9 cellular contexts compared by ENCODE assay signal in the genomic region with DNA sequence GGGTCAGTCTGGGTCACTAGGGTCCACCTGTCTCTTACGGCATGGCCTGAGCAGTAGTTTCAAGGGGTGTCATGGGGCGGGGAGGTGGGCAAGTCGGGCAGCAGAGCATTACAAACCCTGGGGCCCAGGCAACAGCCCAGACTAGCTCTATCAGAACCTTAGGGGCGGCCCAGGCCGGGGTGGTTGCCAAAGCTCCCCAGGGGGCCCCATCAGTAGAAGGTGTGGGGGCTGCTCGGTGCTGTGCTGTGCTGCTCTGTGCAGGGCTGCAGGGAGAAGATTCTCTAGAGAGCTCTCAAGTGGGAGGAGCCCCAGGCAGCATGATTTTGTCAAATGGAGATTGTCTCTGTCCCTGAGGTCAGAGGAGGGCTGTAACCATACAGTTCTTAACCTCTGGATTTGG. TPM values are rescaled to one million over a fixed set of nuclear protein-coding genes. Genes with fewer than 3 reads are reported as not detected.
DNase-seq lines count a peak whose midpoint lies in the region; ATAC-seq and TF ChIP-seq lines count a peak whose summit lies in the region.
"Had no signal": no experiment of that assay in that cellular context is flagged by ENCODE, and none has a peak within 500 bp of the region (broad histone marks: within the 10 kb centered on the region; RNA-seq: fewer than 3 reads in every experiment).

No MANE protein-coding gene starts in this region.

- H2BK20ac ChIP-seq in IMR-90 (ENCODE audit: low read depth, low read length) = no peak overlapping the region

- no peak overlapping the region for H3K23ac ChIP-seq in IMR-90 (ENCODE audit: low read depth, low read length)

- WGBS in IMR-90 (ENCODE audit: extremely low coverage in 2 of 2, insufficient read length in 1 of 2), 2 experiments = 36% methylated on average over 5 of the region's 6 CpGs; no CpG with 5 or more reads in 1 of the 2 experiments

- H3K9ac ChIP-seq in IMR-90 (ENCODE audit: low read depth, low read length) (no peak overlapping the region; the same call in 1 of the 2 replicates), colonic mucosa (ENCODE audit: low read depth in 2 of 2, low read length in 2 of 2) (no peak overlapping the region)

- H3K9me1 ChIP-seq in IMR-90 (ENCODE audit: insufficient read depth, low read length) = peaks cover 3% of the 10 kb centered on the region; the same call in 1 of the 2 replicates

- 0 out of 2 replicates have a peak overlapping the region, but pooled peaks have one; percentile 15 for H2AK5ac ChIP-seq in IMR-90 (ENCODE audit: low read depth, low read length)

- H4K20me1 ChIP-seq in IMR-90 (ENCODE audit: insufficient read depth, low read length) = no peaks in the 10 kb centered on the region

- dilution Hi-C loops in IMR-90 (cut with HindIII; ENCODE audit: low sequenced_read_pairs, unreplicated experiment) = no loop called here

- peak overlapping the region; percentile 87 for H4K5ac ChIP-seq in IMR-90 (ENCODE audit: low read depth, low read length)

- no TSS peak for BruUV-seq in IMR-90 (replicated peaks; lab: Mats Ljungman, UMichigan)

- peak; percentile 47 for ATAC-seq in GM18502 (IDR thresholded peaks at IDR 0.05; ENCODE audit: poor library complexity, unreplicated experiment)
- peak; percentile 37 for ATAC-seq in GM21447 (IDR thresholded peaks at IDR 0.05; ENCODE audit: unreplicated experiment)
- ATAC-seq in IMR-90 (ENCODE audit: low read depth) = peak; percentile 30

- H3K27me3 ChIP-seq in IMR-90 (ENCODE audit: control insufficient read depth, insufficient read depth, low read length) (no peaks in the 10 kb centered on the region), colonic mucosa (no peaks in the 10 kb centered on the region), H7 (ENCODE audit: control insufficient read depth, insufficient read depth, low read length) (no peaks in the 10 kb centered on the region)
- no peaks in the 10 kb centered on the region for H3K27me3 ChIP-seq in effector memory CD4-positive, alpha-beta T cell (replicated peaks; ENCODE audit: control insufficient read depth, insufficient read depth, low read length, poor library complexity, severe bottlenecking)

- H3K36me3 ChIP-seq in IMR-90 (ENCODE audit: control insufficient read depth, insufficient read depth, low read length) (no peaks in the 10 kb centered on the region), colonic mucosa (no peaks in the 10 kb centered on the region), H7 (replicated peaks; ENCODE audit: control insufficient read depth, insufficient read depth, low read length) (no peaks in the 10 kb centered on the region)
- H3K36me3 ChIP-seq in effector memory CD4-positive, alpha-beta T cell (ENCODE audit: control insufficient read depth, insufficient read depth, low read length) = no peaks in the 10 kb centered on the region

- CTCF ChIA-PET in IMR-90 (lab: Yijun Ruan, JAX) = interaction anchor here (0.9 to 3.2 kb wide), 2 partner anchors 192 to 222 kb away, joined by 3 to 15 read pairs; no protein-coding TSS in a partner anchor

- DNase-seq in IMR-90 (no peak), colonic mucosa (no peak), NCI-H82 treated with DMSO at 0.1 percent for 48 hours (lab: John Stamatoyannopoulos, UW; ENCODE audit: unreplicated experiment) (no peak), H7 (no peak), progenitor cell of endocrine pancreas (ENCODE audit: low spot score, unreplicated experiment) (no peak)
- no peak for DNase-seq in effector memory CD4-positive, alpha-beta T cell

- H3K79me1 ChIP-seq in IMR-90 (ENCODE audit: low read depth in 1 of 2, low read length in 2 of 2) = no peaks in the 10 kb centered on the region

- POLR2A ChIA-PET in IMR-90 (lab: Charles Lee; ENCODE audit: unreplicated experiment) = no interaction called here

- peak overlapping the region; percentile 66; the same call in 1 of the 2 replicates for H3K18ac ChIP-seq in IMR-90 (ENCODE audit: low read depth, low read length)

- H4K8ac ChIP-seq in IMR-90 (ENCODE audit: low read depth in 2 of 2, low read length in 2 of 2) = peak overlapping the region in 1 of 2 experiments; percentile 67; a peak in 2 of 4 replicates

- no peak overlapping the region for H3K27ac Mint-ChIP-seq in progenitor cell of endocrine pancreas

- in situ Hi-C loops in IMR-90 (cut with MboI; ENCODE audit: low sequenced_read_pairs) = no loop called here

- H3K27me3 Mint-ChIP-seq in progenitor cell of endocrine pancreas = peaks cover 10% of the 10 kb centered on the region

- no peak overlapping the region for H3K4me2 ChIP-seq in IMR-90 (ENCODE audit: low read depth, low read length)

- TF ChIP-seq RAD21 in IMR-90 (IDR thresholded peaks at IDR 0.05; ENCODE audit: low read length) = no peak

- H3K36me3 Mint-ChIP-seq in progenitor cell of endocrine pancreas (ENCODE audit: insufficient read depth) = no peaks in the 10 kb centered on the region

- no peak overlapping the region for H3K4me3 Mint-ChIP-seq in progenitor cell of endocrine pancreas (ENCODE audit: low read depth)

- peaks cover 27% of the 10 kb centered on the region for H3K4me1 ChIP-seq in IMR-90 (ENCODE audit: control insufficient read depth, insufficient read depth, low read length)
- peaks cover 49% of the 10 kb centered on the region for H3K4me1 ChIP-seq in effector memory CD4-positive, alpha-beta T cell (ENCODE audit: control insufficient read depth, insufficient read depth, low read length, poor library complexity, severe bottlenecking)
- H3K4me1 ChIP-seq in colonic mucosa = no peaks in the 10 kb centered on the region

- no peak overlapping the region for H3K4ac ChIP-seq in IMR-90 (ENCODE audit: low read depth, low read length)

- intact Hi-C loops in IMR-90 (cut with micrococcal nuclease) (no loop called here), colonic mucosa (cut with DNase I) (loop anchor here (10.0 kb wide), 1 partner anchor 377 kb away; no protein-coding TSS in a partner anchor)

- H2BK120ac ChIP-seq in IMR-90 (ENCODE audit: low read depth, low read length) = peak overlapping the region; percentile 47; the same call in 1 of the 2 replicates

- H3K9me3 ChIP-seq in IMR-90 (ENCODE audit: control insufficient read depth, insufficient read depth, low read length) = no peaks in the 10 kb centered on the region
- no peaks in the 10 kb centered on the region for H3K9me3 ChIP-seq in effector memory CD4-positive, alpha-beta T cell (ENCODE audit: control insufficient read depth, low read length)
- H3K9me3 ChIP-seq in colonic mucosa = no peaks in the 10 kb centered on the region

- H2AFZ ChIP-seq in IMR-90 (replicated peaks; ENCODE audit: low read length, poor library complexity) = peak overlapping the region; percentile 79

- no peak overlapping the region for H2BK15ac ChIP-seq in IMR-90 (ENCODE audit: low read depth, low read length)

- H3K56ac ChIP-seq in IMR-90 (ENCODE audit: extremely low read depth, insufficient read depth, low read length) = no peak overlapping the region

- no peak overlapping the region for H2BK5ac ChIP-seq in IMR-90 (ENCODE audit: low read depth, low read length, poor library complexity, severe bottlenecking)

- no peak overlapping the region for H2AK9ac ChIP-seq in IMR-90 (replicated peaks; ENCODE audit: low read depth, low read length, poor library complexity)

- no peaks in the 10 kb centered on the region for H3K4me1 Mint-ChIP-seq in progenitor cell of endocrine pancreas (ENCODE audit: low read depth)

- no peak for TF ChIP-seq CTCF in IMR-90 (conservative IDR thresholded peaks at IDR 0.05; ENCODE audit: low read depth, low read length)
- no peak for TF ChIP-seq CTCF in colonic mucosa (IDR thresholded peaks at IDR 0.05)
- TF ChIP-seq CTCF in progenitor cell of endocrine pancreas (IDR thresholded peaks at IDR 0.05; ENCODE audit: unreplicated experiment) = no peak

- H3K14ac ChIP-seq in IMR-90 (replicated peaks; ENCODE audit: low read depth, low read length) = peak overlapping the region; percentile 58

- no peak overlapping the region for H3K27ac ChIP-seq in IMR-90 (ENCODE audit: insufficient read depth, low read length)
- peak overlapping the region; percentile 72 for H3K27ac ChIP-seq in effector memory CD4-positive, alpha-beta T cell (ENCODE audit: insufficient read depth, low read length, poor library complexity, severe bottlenecking)
- no peak overlapping the region for H3K27ac ChIP-seq in colonic mucosa

- TF ChIP-seq POLR2A in IMR-90 (IDR thresholded peaks at IDR 0.05; ENCODE audit: low read depth, low read length) = no peak

- H4K91ac ChIP-seq in IMR-90 (ENCODE audit: insufficient read depth, low read depth, low read length) = 0 out of 2 replicates have a peak overlapping the region, but pooled peaks have one; percentile 5

- no peak overlapping the region for H3K4me3 ChIP-seq in IMR-90 (ENCODE audit: insufficient read depth, low read depth, low read length)
- peak overlapping the region; percentile 47 for H3K4me3 ChIP-seq in effector memory CD4-positive, alpha-beta T cell (ENCODE audit: insufficient read depth, low read depth, low read length, poor library complexity, severe bottlenecking)
- H3K4me3 ChIP-seq in colonic mucosa = no peak overlapping the region
- no peak overlapping the region for H3K4me3 ChIP-seq in H7 (ENCODE audit: insufficient read depth, low read depth, low read length)

- no peaks in the 10 kb centered on the region for H3K9me3 Mint-ChIP-seq in progenitor cell of endocrine pancreas (ENCODE audit: low read depth)

TF ChIP-seq in IMR-90, 13 proteins besides CTCF, POLR2A, EP300 and RAD21 (continues in another document):
- no peak for TF ChIP-seq MAZ (IDR thresholded peaks at IDR 0.05; ENCODE audit: borderline replicate concordance, low read depth, low read length)
- TF ChIP-seq MAFK (IDR thresholded peaks at IDR 0.05; ENCODE audit: low read depth, low read length) = no peak
- no peak for TF ChIP-seq CHD1 (IDR thresholded peaks at IDR 0.05; ENCODE audit: low read depth, low read length)
- no peak for TF ChIP-seq NFE2L2 (IDR thresholded peaks at IDR 0.05; ENCODE audit: low read depth, low read length)
- TF ChIP-seq FOS (IDR thresholded peaks at IDR 0.05; ENCODE audit: low read depth, low read length) = no peak
- no peak for TF ChIP-seq RCOR1 (IDR thresholded peaks at IDR 0.05; ENCODE audit: insufficient replicate concordance, low read length)
- TF ChIP-seq BHLHE40 (IDR thresholded peaks at IDR 0.05; ENCODE audit: low read depth, low read length) = no peak
- no peak for TF ChIP-seq SMC3 (IDR thresholded peaks at IDR 0.05; ENCODE audit: low read depth, low read length)
- TF ChIP-seq RFX5 (IDR thresholded peaks at IDR 0.05; ENCODE audit: low read depth, low read length) = no peak

RNA-seq across cellular contexts. Expression of a gene that starts 36.4 kb away (rescaled TPM):
- total RNA-seq in IMR-90 (2012; rRNA removed) = 21.7 and 31.9 TPM in 2 replicates
- 18.3 and 20.5 TPM in 2 replicates for polyA plus RNA-seq in IMR-90 (2012; rRNA removed)
- polyA plus RNA-seq in IMR-90 (2012; cell fraction: cytosol; rRNA removed) = 24.8 and 32.4 TPM in 2 replicates
- 45.7 and 80.2 TPM in 2 replicates for polyA plus RNA-seq in IMR-90 (2012; cell fraction: nucleus; rRNA removed; ENCODE audit: low replicate concordance)
- under 1 TPM; 0.32 to 0.52 TPM for total RNA-seq in colonic mucosa
- total RNA-seq in H7 (2014; rRNA removed; shearing (Covaris generic)) = not detected in 2 replicates
- 0.31 and 0.50 TPM in 2 replicates for total RNA-seq in progenitor cell of endocrine pancreas
- total RNA-seq: epithelial cell of proximal tubule had no signal

Comparison
In these comparisons a context has a peak if more than half of its experiments do, and no peak if none do; other contexts are left out.
1. RNA of a gene that starts 36.4 kb away (total RNA-seq): 21.7 to 31.9 TPM in IMR-90; 0.32 to 0.52 TPM in colonic mucosa, 0.31 to 0.50 TPM in progenitor cell of endocrine pancreas and not detected in H7; every median in the first group is over 10 times any median in the second.
2. Peak in every context shown above with its lines, with median percentiles within 50 percentile points of each other: ATAC-seq.